Comparison of ENCODE assay signal across 13 cellular contexts in the genomic region with DNA sequence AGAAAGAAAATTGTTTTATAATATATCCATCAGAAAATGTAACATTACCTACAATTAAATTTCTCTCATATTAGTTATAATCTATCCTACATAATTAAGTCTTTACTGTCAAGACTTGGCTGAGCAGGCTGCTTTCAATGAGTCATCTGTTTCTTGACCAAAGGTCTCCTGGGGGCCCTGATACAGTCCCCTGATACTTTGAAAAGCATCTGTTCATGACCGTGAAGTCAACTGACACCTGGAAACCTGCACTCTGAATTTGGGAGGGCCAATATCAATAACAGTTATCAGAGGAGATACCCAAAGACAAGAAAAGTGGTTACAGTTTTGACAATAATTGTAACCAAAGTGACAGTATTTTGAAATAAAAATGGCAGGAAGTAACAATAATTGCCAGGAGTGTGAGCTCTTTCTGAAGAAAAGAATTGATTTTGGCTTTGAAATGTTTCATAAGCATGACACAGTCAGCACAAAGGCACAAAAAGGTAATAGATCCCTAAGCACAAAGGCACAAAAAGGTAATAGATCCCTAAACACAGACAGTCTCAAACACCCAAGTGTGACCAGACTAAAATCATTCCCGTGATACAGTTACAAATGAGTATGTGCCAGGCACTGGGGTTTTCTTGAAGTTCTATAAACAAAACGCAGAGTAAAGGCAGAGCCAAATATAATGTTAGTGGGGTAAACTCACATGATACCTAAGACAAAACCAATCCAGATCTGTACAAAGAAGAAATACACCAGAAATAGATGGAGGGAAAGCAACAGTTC.
A peak's percentile ranks its signal among the peaks of the same experiment; 100 is the strongest.
DNase-seq lines count a peak whose midpoint lies in the region; ATAC-seq, FAIRE-seq and TF ChIP-seq lines count a peak whose summit lies in the region.
"Had no signal": no experiment of that assay in that cellular context is flagged by ENCODE, and none has a peak within 500 bp of the region (broad histone marks: within the 10 kb centered on the region; RNA-seq: fewer than 3 reads in every experiment).

No MANE protein-coding gene starts in this region.

- intact Hi-C loops in body of pancreas (cut with DNase I) = no loop called here

- no peak overlapping the region for H3K27ac ChIP-seq in body of pancreas
- H3K27ac ChIP-seq: vagina had no signal

- peak; percentile 26 for FAIRE-seq in GM18507 (lab: Jason Lieb, UNC)

- TF ChIP-seq POLR2A in body of pancreas (IDR thresholded peaks at IDR 0.05) = no peak

- no peak overlapping the region for H3K4me3 ChIP-seq in body of pancreas
- H3K4me3 ChIP-seq: vagina had no signal

- no peaks in the 10 kb centered on the region for H3K27me3 ChIP-seq in body of pancreas
- H3K27me3 ChIP-seq: vagina had no signal

- H3K4me1 ChIP-seq in body of pancreas = no peaks in the 10 kb centered on the region
- H3K4me1 ChIP-seq: vagina had no signal

- no peaks in the 10 kb centered on the region for H3K36me3 ChIP-seq in body of pancreas (replicated peaks in 1 of 2; ENCODE audit: insufficient read depth in 1 of 2, low read depth in 2 of 2)
- H3K36me3 ChIP-seq: vagina had no signal

- ATAC-seq in GM21360 (IDR thresholded peaks at IDR 0.05; ENCODE audit: unreplicated experiment) = peak; percentile 70
- ATAC-seq in HG02981 (IDR thresholded peaks at IDR 0.05; ENCODE audit: unreplicated experiment) = peak; percentile 87
- ATAC-seq in body of pancreas = no peak
- ATAC-seq in left lobe of liver = no peak
- ATAC-seq: right cardiac atrium, T-helper 17 cell had no signal

- H3K9me3 ChIP-seq in body of pancreas = no peaks in the 10 kb centered on the region
- H3K9me3 ChIP-seq: vagina had no signal

- TF ChIP-seq CTCF in body of pancreas (IDR thresholded peaks at IDR 0.05) = no peak

- 59 to 76% methylated on average over 3 of the region's 3 CpGs for WGBS in body of pancreas, 2 donors

- no peak for DNase-seq in GM18507 (ENCODE audit: extremely low spot score, insufficient read length, low read depth)
- DNase-seq in NCI-H1436 (lab: John Stamatoyannopoulos, UW) = peak; percentile 46
- DNase-seq in body of pancreas = no peak
- DNase-seq in GDM1 (lab: John Stamatoyannopoulos, UW) = no peak
- no peak for DNase-seq in UCSD-AML1 (lab: John Stamatoyannopoulos, UW; ENCODE audit: unreplicated experiment)
- no peak for DNase-seq in left lobe of liver (ENCODE audit: low spot score)
- DNase-seq: aorta, MV-4-11, right cardiac atrium, T-helper 17 cell had no signal

Comparison
In these comparisons a context has a peak if more than half of its experiments do, and no peak if none do; other contexts are left out.
1. ATAC-seq: peak in GM21360 (single experiment) and HG02981 (single experiment); none in body of pancreas (single experiment) and left lobe of liver (single experiment).